15 cellular contexts compared by ENCODE assay signal in genomic region chr4:153676984-153677383, GRCh38.
DNase-seq lines count a peak whose midpoint lies in the region; ATAC-seq lines count a peak whose summit lies in the region.
"Had no signal": no experiment of that assay in that cellular context is flagged by ENCODE, and none has a peak within 500 bp of the region (broad histone marks: within the 10 kb centered on the region; RNA-seq: fewer than 3 reads in every experiment).

No MANE protein-coding gene starts in this region.

- H3K27me3 ChIP-seq in ACC112 (ENCODE audit: insufficient read depth, low read length): peaks cover 11% of the 10 kb centered on the region
- H3K27me3 ChIP-seq: BLaER1 had no signal

- H2AFZ ChIP-seq in ACC112 (ENCODE audit: low read length, unreplicated experiment): no peak overlapping the region

- no peaks in the 10 kb centered on the region for H3K4me1 Mint-ChIP-seq in activated naive CD8-positive, alpha-beta T cell treated with anti-CD3 and anti-CD28 coated beads, Interleukin-2, amount 50 U/mL, for 24 hours
- H3K4me1 Mint-ChIP-seq: nephron had no signal

- no peak overlapping the region for H3K4me3 Mint-ChIP-seq in activated naive CD8-positive, alpha-beta T cell treated with anti-CD3 and anti-CD28 coated beads, Interleukin-2, amount 50 U/mL, for 24 hours
- H3K4me3 Mint-ChIP-seq: nephron had no signal

- no peaks in the 10 kb centered on the region for H3K79me2 ChIP-seq in ACC112 (ENCODE audit: control insufficient read depth, insufficient read depth, low read length, unreplicated experiment)

- no peaks in the 10 kb centered on the region for H3K36me3 ChIP-seq in ACC112 (ENCODE audit: insufficient read depth, low read length)
- H3K36me3 ChIP-seq: BLaER1 had no signal

- DNase-seq in HPDE6-E6E7 (ENCODE audit: extremely low spot score) (peak; percentile 58), astrocyte of the hippocampus (ENCODE audit: low read depth, low spot score) (peak; percentile 84), iris pigment epithelial cell (ENCODE audit: low read depth) (peak; percentile 86), putamen (ENCODE audit: low spot score) (no peak), NCI-H526 treated with DMSO at 0.1 percent for 48 hours (lab: John Stamatoyannopoulos, UW) (no peak)
- DNase-seq in activated naive CD8-positive, alpha-beta T cell treated with anti-CD3 and anti-CD28 coated beads, Interleukin-2, amount 50 U/mL, for 24 hours: no peak
- DNase-seq: activated CD4-positive, alpha-beta T cell treated with anti-CD3 and anti-CD28 coated beads for 1 hour; dorsolateral prefrontal cortex; NCI-H526; stimulated activated naive CD4-positive, alpha-beta T cell had no signal

- H3K27ac ChIP-seq in ACC112 (ENCODE audit: low read depth, low read length): peak overlapping the region; percentile 81
- H3K27ac ChIP-seq: BLaER1, dorsolateral prefrontal cortex, SK-N-MC had no signal

- no peaks in the 10 kb centered on the region for H3K36me3 Mint-ChIP-seq in activated naive CD8-positive, alpha-beta T cell treated with anti-CD3 and anti-CD28 coated beads, Interleukin-2, amount 50 U/mL, for 24 hours (ENCODE audit: low read depth)

- peaks cover 23% of the 10 kb centered on the region for H3K9me3 Mint-ChIP-seq in activated naive CD8-positive, alpha-beta T cell treated with anti-CD3 and anti-CD28 coated beads, Interleukin-2, amount 50 U/mL, for 24 hours

- H3K27me3 Mint-ChIP-seq in activated naive CD8-positive, alpha-beta T cell treated with anti-CD3 and anti-CD28 coated beads, Interleukin-2, amount 50 U/mL, for 24 hours: peaks cover 11% of the 10 kb centered on the region

- H3K4me1 ChIP-seq in ACC112 (ENCODE audit: control insufficient read depth, insufficient read depth, low read length, unreplicated experiment): peaks cover 17% of the 10 kb centered on the region
- H3K4me1 ChIP-seq: BLaER1 had no signal

- no peak overlapping the region for H3K4me3 ChIP-seq in ACC112 (ENCODE audit: low read depth, low read length)
- H3K4me3 ChIP-seq: BLaER1, dorsolateral prefrontal cortex, SK-N-MC had no signal

- ATAC-seq in activated naive CD8-positive, alpha-beta T cell treated with anti-CD3 and anti-CD28 coated beads, Interleukin-2, amount 50 U/mL, for 24 hours: no peak
- ATAC-seq in HG03342 (IDR thresholded peaks at IDR 0.05; ENCODE audit: unreplicated experiment): no peak

- H3K27ac Mint-ChIP-seq in activated naive CD8-positive, alpha-beta T cell treated with anti-CD3 and anti-CD28 coated beads, Interleukin-2, amount 50 U/mL, for 24 hours: no peak overlapping the region
- H3K27ac Mint-ChIP-seq: nephron had no signal

Comparison
In these comparisons a context has a peak if more than half of its experiments do, and no peak if none do; other contexts are left out.
1. DNase-seq: peak in HPDE6-E6E7 (single experiment), astrocyte of the hippocampus (single experiment) and iris pigment epithelial cell (single experiment); none in activated naive CD8-positive, alpha-beta T cell treated with anti-CD3 and anti-CD28 coated beads, Interleukin-2, amount 50 U/mL, for 24 hours (single experiment), putamen (single experiment) and NCI-H526 treated with DMSO at 0.1 percent for 48 hours (single experiment).